ENCODE assay signal across 18 cellular contexts in genomic region chr18:2139676-2140075, GRCh38.
A peak's percentile ranks its signal among the peaks of the same experiment; 100 is the strongest.
DNase-seq lines count a peak whose midpoint lies in the region; ATAC-seq and TF ChIP-seq lines count a peak whose summit lies in the region.
"Had no signal": no experiment of that assay in that cellular context is flagged by ENCODE, and none has a peak within 500 bp of the region (broad histone marks: within the 10 kb centered on the region; RNA-seq: fewer than 3 reads in every experiment).

No MANE protein-coding gene starts in this region.

- CTCF ChIA-PET in HCT116 (lab: Charles Lee), result no interaction called here
- CTCF ChIA-PET in RWPE1 (lab: Yijun Ruan, JAX), result interaction anchor here (0.6 kb wide), 1 partner anchor 119 kb away, joined by 3 read pairs; no protein-coding TSS in a partner anchor

- no peaks in the 10 kb centered on the region for H3K9me3 ChIP-seq in HCT116 (ENCODE audit: control insufficient read depth in 1 of 2, insufficient read depth in 1 of 2, low read depth in 1 of 2, low read length in 2 of 2)
- no peaks in the 10 kb centered on the region for H3K9me3 ChIP-seq in body of pancreas
- H3K9me3 ChIP-seq: mucosa of descending colon had no signal

- 0 out of 4 replicates have a peak, but pooled peaks cover 0 to 4% of the 10 kb centered on the region in 2 experiments for H3K4me1 ChIP-seq in HCT116 (ENCODE audit: control insufficient read depth in 1 of 2, insufficient read depth in 2 of 2, low read length in 2 of 2)
- H3K4me1 ChIP-seq in body of pancreas, result no peaks in the 10 kb centered on the region

- intact Hi-C loops in HCT116 (cut with micrococcal nuclease) (no loop called here), body of pancreas (cut with DNase I) (no loop called here)

- no peak for TF ChIP-seq RAD21 in HCT116 (IDR thresholded peaks at IDR 0.05; ENCODE audit: low read depth)

- RAD21 ChIA-PET in HCT116 (lab: Charles Lee; ENCODE audit: low non-redundant PET in 1 of 2, low total read pairs in 2 of 2, uncharacterized antibody in 2 of 2, unreplicated experiment in 2 of 2), result no interaction called here

- DNase-seq in HCT116 (ENCODE audit: low read depth, low spot score) (no peak), RWPE1 (ENCODE audit: low spot score) (peak; percentile 70), fibroblast of gingiva (ENCODE audit: low read depth) (peak; percentile 18), superior temporal gyrus (ENCODE audit: extremely low spot score) (peak; percentile 45), body of pancreas (no peak), germinal center (ENCODE audit: low spot score) (no peak)
- DNase-seq in activated CD4-positive, CD25-positive, alpha-beta regulatory T cell (lab: John Stamatoyannopoulos, UW), result no peak
- DNase-seq: activated B cell treated with CpG ODN at 0.5 μM for 24 hours; activated naive CD4-positive, alpha-beta T cell treated with anti-CD3 and anti-CD28 coated beads, Interleukin-2, amount 10 ng/mL, durations not matched to agents 7 days and 5 days; central memory CD4-positive, alpha-beta T cell; DMS79; H9; head of caudate nucleus; kidney glomerular epithelial cell; mucosa of descending colon; NCI-H2029 treated with DMSO at 0.1 percent for 48 hours; NCI-H69; nucleus accumbens had no signal

- H3K27ac ChIP-seq in HCT116 (ENCODE audit: low read depth, low read length), result no peak overlapping the region
- no peak overlapping the region for H3K27ac ChIP-seq in RWPE1
- H3K27ac ChIP-seq in body of pancreas, result no peak overlapping the region

- no TSS peak for BruUV-seq in HCT116 (replicated peaks; lab: Mats Ljungman, UMichigan)

- ATAC-seq in HCT116, result peak; percentile 66
- no peak for ATAC-seq in body of pancreas
- ATAC-seq: mucosa of descending colon had no signal

- TF ChIP-seq CTCF in HCT116 (IDR thresholded peaks at IDR 0.05 in 2 of 3, conservative IDR thresholded peaks at IDR 0.05 in 1 of 3; ENCODE audit: borderline replicate concordance in 1 of 3, insufficient read depth in 1 of 3, low read depth in 2 of 3, low read length in 2 of 3), result no peak
- no peak for TF ChIP-seq CTCF in RWPE1 (conservative IDR thresholded peaks at IDR 0.05; ENCODE audit: low read depth)
- TF ChIP-seq CTCF in body of pancreas (IDR thresholded peaks at IDR 0.05), result no peak

- H3K4me3 ChIP-seq in HCT116 (replicated peaks in 1 of 2; ENCODE audit: low read depth in 1 of 2, low read length in 2 of 2) (no peak overlapping the region), body of pancreas (no peak overlapping the region)
- H3K4me3 ChIP-seq: mucosa of descending colon had no signal

- H4K20me1 ChIP-seq in HCT116 (ENCODE audit: insufficient read depth), result no peaks in the 10 kb centered on the region

- no peak overlapping the region for H3K9ac ChIP-seq in HCT116 (ENCODE audit: low read length)

- H3K36me3 ChIP-seq in HCT116 (ENCODE audit: control insufficient read depth in 1 of 2, insufficient read depth in 2 of 2, low read length in 2 of 2), result no peaks in the 10 kb centered on the region
- H3K36me3 ChIP-seq in body of pancreas (replicated peaks in 1 of 2; ENCODE audit: insufficient read depth in 1 of 2, low read depth in 2 of 2), result no peaks in the 10 kb centered on the region

- H3K79me2 ChIP-seq in HCT116 (ENCODE audit: insufficient read depth, low read length), result no peaks in the 10 kb centered on the region

- WGBS in body of pancreas, 2 donors, result 84 to 90% methylated on average over 4 of the region's 4 CpGs

- TF ChIP-seq POLR2A in HCT116 (IDR thresholded peaks at IDR 0.05; ENCODE audit: borderline replicate concordance, extremely low read depth, insufficient read depth, insufficient read length), result no peak
- no peak for TF ChIP-seq POLR2A in body of pancreas (IDR thresholded peaks at IDR 0.05)

- POLR2A ChIA-PET in HCT116 (lab: Charles Lee), result no interaction called here
- POLR2A ChIA-PET in RWPE1 (lab: Yijun Ruan, JAX; ENCODE audit: low non-redundant PET), result no interaction called here

- no peak overlapping the region for H3K4me2 ChIP-seq in HCT116 (ENCODE audit: low read length)

- H2AFZ ChIP-seq in HCT116 (ENCODE audit: low read depth, low read length, poor library complexity, severe bottlenecking), result no peak overlapping the region

- no peaks in the 10 kb centered on the region for H3K9me2 ChIP-seq in HCT116 (ENCODE audit: insufficient read depth)

- no peaks in the 10 kb centered on the region for H3K27me3 ChIP-seq in HCT116 (ENCODE audit: insufficient read depth, low read length)
- H3K27me3 ChIP-seq in body of pancreas, result no peaks in the 10 kb centered on the region

TF ChIP-seq in HCT116, 20 proteins besides CTCF, POLR2A, EP300 and RAD21:
- TF ChIP-seq CEBPB (IDR thresholded peaks at IDR 0.05; ENCODE audit: low read depth) (peak; percentile 50; the same call in 1 of the 2 replicates), JUND (IDR thresholded peaks at IDR 0.05) (0 out of 2 replicates have a peak, but pooled peaks have one; percentile 7), ZNF274 (IDR thresholded peaks at IDR 0.05; ENCODE audit: low read depth, low read length) (no peak), ELF1 (IDR thresholded peaks at IDR 0.05; ENCODE audit: borderline replicate concordance, low read depth) (no peak)

Comparison
In these comparisons a context has a peak if more than half of its experiments do, and no peak if none do; other contexts are left out.
1. DNase-seq: peak in RWPE1 (single experiment), fibroblast of gingiva (single experiment) and superior temporal gyrus (single experiment); none in HCT116 (single experiment), body of pancreas (0 of 4), germinal center (single experiment) and activated CD4-positive, CD25-positive, alpha-beta regulatory T cell (0 of 4).